In the genomic region with DNA sequence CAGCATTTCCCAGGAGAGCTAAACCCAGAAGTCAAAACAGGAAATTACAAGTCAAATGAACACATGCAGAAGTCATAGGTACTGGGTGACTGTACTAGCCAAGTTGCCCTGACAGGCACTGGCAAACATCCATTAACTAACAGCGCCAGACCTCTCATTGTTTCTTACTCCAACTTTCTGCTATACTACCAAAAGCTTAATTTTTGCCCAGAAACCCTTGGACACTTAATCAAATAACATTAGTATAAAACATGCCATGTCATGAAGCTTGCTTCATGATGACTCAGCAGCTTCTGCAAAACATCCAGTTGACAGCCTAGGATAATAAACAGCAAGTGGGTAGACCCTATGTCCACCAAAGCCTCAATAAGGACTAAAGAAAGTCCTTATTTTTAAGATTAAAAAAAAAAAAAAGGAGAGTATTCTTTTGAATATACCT, we compare ENCODE assay signal across 8 cellular contexts. TPM values are rescaled to one million over a fixed set of nuclear protein-coding genes. Genes with fewer than 3 reads are reported as not detected.
A peak's percentile ranks its signal among the peaks of the same experiment; 100 is the strongest.
DNase-seq lines count a peak whose midpoint lies in the region; ATAC-seq, FAIRE-seq and TF ChIP-seq lines count a peak whose summit lies in the region.

No MANE protein-coding gene starts in this region.

- CTCF ChIA-PET in HepG2 (lab: Yijun Ruan, JAX; ENCODE audit: low intra/inter-chr PET ratio, low total read pairs) = interaction anchor here (2.5 kb wide), 1 partner anchor 101 kb away, joined by 10 read pairs; no protein-coding TSS in a partner anchor

- peak; percentile 68 for DNase-seq in Caki2 (ENCODE audit: low read depth)
- DNase-seq in activated T-helper 2 cell treated with anti-CD3 and anti-CD28 coated beads, Interferon-gamma antibody, Interleukin-2, Interleukin-4, amounts not matched to agents 10 μg/mL and 5 μg/mL and 100 μg/mL, durations not matched to agents 14 hours and 24 hours and 36 hours (ENCODE audit: low spot score) = no peak
- peak; percentile 50 for DNase-seq in HepG2 (ENCODE audit: low spot score)
- no peak for DNase-seq in posterior cingulate gyrus
- no peak for DNase-seq in HuH-7.5 (ENCODE audit: low spot score)

- H3K27ac ChIP-seq in KOPT-K1 (ENCODE audit: low read depth, low read length, poor library complexity, severe bottlenecking) (peak overlapping the region; percentile 18), HepG2 (ENCODE audit: extremely low read length, insufficient read depth, low read length) (peak overlapping the region; percentile 64)

- TF ChIP-seq CTCF in HepG2 (CRISPR knock-in tag; IDR thresholded peaks at IDR 0.05) = no peak

- H3K27me3 Mint-ChIP-seq in activated T-helper 2 cell treated with anti-CD3 and anti-CD28 coated beads, Interferon-gamma antibody, Interleukin-2, Interleukin-4, amounts not matched to agents 10 μg/mL and 5 μg/mL and 100 μg/mL, durations not matched to agents 14 hours and 24 hours and 36 hours (ENCODE audit: low read depth) = no peaks in the 10 kb centered on the region

- H3K4me1 Mint-ChIP-seq in activated T-helper 2 cell treated with anti-CD3 and anti-CD28 coated beads, Interferon-gamma antibody, Interleukin-2, Interleukin-4, amounts not matched to agents 10 μg/mL and 5 μg/mL and 100 μg/mL, durations not matched to agents 14 hours and 24 hours and 36 hours (ENCODE audit: low read depth) = peaks cover 31% of the 10 kb centered on the region

- H3K9me3 ChIP-seq in KOPT-K1 (ENCODE audit: insufficient read depth, low read length, poor library complexity, severe bottlenecking) (no peaks in the 10 kb centered on the region), HepG2 (ENCODE audit: low read length) (no peaks in the 10 kb centered on the region)

- whole genome bisulfite sequencing in HepG2 (ENCODE audit: low lambda C conversion rate) = 88% methylated on average over 1 of the region's 1 CpG

- H3K9ac ChIP-seq in HepG2 (ENCODE audit: insufficient read depth, low read depth, low read length) = peak overlapping the region; percentile 35; the same call in 1 of the 2 replicates

- POLR2A ChIA-PET in HepG2 (lab: Yijun Ruan, JAX) = no interaction called here

- FAIRE-seq in HepG2 (lab: Jason Lieb, UNC) = no peak

- TF ChIP-seq RAD21 in HepG2 (CRISPR knock-in tag; IDR thresholded peaks at IDR 0.05) = no peak

- TF ChIP-seq EP300 in HepG2 (IDR thresholded peaks at IDR 0.05; ENCODE audit: low read depth in 2 of 2, low read length in 2 of 2) (no peak), HepG2 (CRISPR knock-in tag; IDR thresholded peaks at IDR 0.05; ENCODE audit: borderline replicate concordance) (no peak)

- ATAC-seq in HepG2 (no peak), HG02678 (IDR thresholded peaks at IDR 0.05; ENCODE audit: unreplicated experiment) (no peak), GM18517 (IDR thresholded peaks at IDR 0.05; ENCODE audit: unreplicated experiment) (no peak)

- H3K4me3 ChIP-seq in HepG2 (replicated peaks in 1 of 3; ENCODE audit: insufficient read depth in 1 of 3, low read depth in 2 of 3, low read length in 3 of 3) = peak overlapping the region in 2 of 3 experiments; percentile 14 to 86; a peak in 2 of 6 replicates

- BruUV-seq in HepG2 (replicated peaks; lab: Mats Ljungman, UMichigan) = no TSS peak

- TF ChIP-seq POLR2A in HepG2 (IDR thresholded peaks at IDR 0.05; ENCODE audit: insufficient read depth in 1 of 2, low read depth in 2 of 2, low read length in 2 of 2) = no peak

- peaks cover 41% of the 10 kb centered on the region for H4K20me1 ChIP-seq in HepG2 (ENCODE audit: insufficient read depth, low read length)

- peaks cover 74% of the 10 kb centered on the region for H3K79me2 ChIP-seq in HepG2 (ENCODE audit: insufficient read depth, low read length)

- H3K4me2 ChIP-seq in HepG2 (ENCODE audit: low read depth, low read length) = peak overlapping the region; percentile 34

- H3K4me1 ChIP-seq in HepG2 (ENCODE audit: insufficient read depth, low read length) = peaks cover 57% of the 10 kb centered on the region

- H3K36me3 Mint-ChIP-seq in activated T-helper 2 cell treated with anti-CD3 and anti-CD28 coated beads, Interferon-gamma antibody, Interleukin-2, Interleukin-4, amounts not matched to agents 10 μg/mL and 5 μg/mL and 100 μg/mL, durations not matched to agents 14 hours and 24 hours and 36 hours (ENCODE audit: low read depth) = peaks cover 32% of the 10 kb centered on the region

- peak overlapping the region; percentile 60 for H3K4me3 Mint-ChIP-seq in activated T-helper 2 cell treated with anti-CD3 and anti-CD28 coated beads, Interferon-gamma antibody, Interleukin-2, Interleukin-4, amounts not matched to agents 10 μg/mL and 5 μg/mL and 100 μg/mL, durations not matched to agents 14 hours and 24 hours and 36 hours (ENCODE audit: low read depth)

- in situ Hi-C loops in Caki2 (cut with HindIII; ENCODE audit: low pct_unique_long_range_greater_than_20kb, low sequenced_read_pairs) (no loop called here), HepG2 (cut with HindIII; ENCODE audit: extremely low pct_ligation_motif_present, low pct_unique_long_range_greater_than_20kb) (no loop called here)

- peak overlapping the region; percentile 75 for H3K27ac Mint-ChIP-seq in activated T-helper 2 cell treated with anti-CD3 and anti-CD28 coated beads, Interferon-gamma antibody, Interleukin-2, Interleukin-4, amounts not matched to agents 10 μg/mL and 5 μg/mL and 100 μg/mL, durations not matched to agents 14 hours and 24 hours and 36 hours

- intact Hi-C loops in activated T-helper 2 cell treated with anti-CD3 and anti-CD28 coated beads, Interferon-gamma antibody, Interleukin-2, Interleukin-4, amounts not matched to agents 10 μg/mL and 5 μg/mL and 100 μg/mL, durations not matched to agents 14 hours and 24 hours and 36 hours (cut with micrococcal nuclease) = loop anchor here (5.0 kb wide), 1 partner anchor 99 kb away; no protein-coding TSS in a partner anchor
- intact Hi-C loops in HepG2 (cut with micrococcal nuclease; ENCODE audit: unreplicated experiment) (loop anchor here (5.0 to 10.0 kb wide), 3 partner anchors 99 to 452 kb away; partner anchors contain the start of genes KDM1B and TPMT), posterior cingulate gyrus (cut with DNase I) (no loop called here)

- H3K9me3 Mint-ChIP-seq in activated T-helper 2 cell treated with anti-CD3 and anti-CD28 coated beads, Interferon-gamma antibody, Interleukin-2, Interleukin-4, amounts not matched to agents 10 μg/mL and 5 μg/mL and 100 μg/mL, durations not matched to agents 14 hours and 24 hours and 36 hours = no peaks in the 10 kb centered on the region

- no peak overlapping the region for H2AFZ ChIP-seq in HepG2 (ENCODE audit: low read length)

- peaks cover 15% of the 10 kb centered on the region for H3K36me3 ChIP-seq in KOPT-K1 (ENCODE audit: insufficient read depth, low read length)
- peaks cover 0 to 10% of the 10 kb centered on the region in 2 experiments; a peak in 2 of 5 replicates for H3K36me3 ChIP-seq in HepG2 (replicated peaks in 1 of 2; ENCODE audit: control insufficient read depth in 1 of 2, insufficient read depth in 2 of 2, low read length in 2 of 2)

- H3K27me3 ChIP-seq in HepG2 (ENCODE audit: control insufficient read depth in 1 of 2, insufficient read depth in 2 of 2, low read length in 2 of 2) = no peaks in the 10 kb centered on the region; a peak in 1 of 5 replicates

TF ChIP-seq in HepG2, 621 proteins besides CTCF, POLR2A, EP300 and RAD21 (continues in another document):
- TF ChIP-seq NR2F1 (CRISPR knock-in tag; IDR thresholded peaks at IDR 0.05) = no peak
- TF ChIP-seq MAFF (IDR thresholded peaks at IDR 0.05; ENCODE audit: low read depth, low read length) = peak; percentile 99
- peak; percentile 52; the same call in 1 of the 2 replicates for TF ChIP-seq CEBPB (IDR thresholded peaks at IDR 0.05; ENCODE audit: borderline replicate concordance, low read depth, low read length)
- TF ChIP-seq ATF7-NPFF (CRISPR knock-in tag; IDR thresholded peaks at IDR 0.05; ENCODE audit: low read depth) = no peak
- peak; percentile 99 for TF ChIP-seq MAFK (conservative IDR thresholded peaks at IDR 0.05 in 1 of 2, IDR thresholded peaks at IDR 0.05 in 1 of 2; ENCODE audit: low read length in 2 of 2)
- TF ChIP-seq NFE2 (CRISPR knock-in tag; IDR thresholded peaks at IDR 0.05) = peak; percentile 61; the same call in 1 of the 2 replicates
- TF ChIP-seq MYC (CRISPR knock-in tag; IDR thresholded peaks at IDR 0.05; ENCODE audit: borderline replicate concordance) = no peak
- peak; percentile 34; the same call in 1 of the 2 replicates for TF ChIP-seq FOXK1 (CRISPR knock-in tag; IDR thresholded peaks at IDR 0.05; ENCODE audit: borderline replicate concordance, low read depth)
- TF ChIP-seq SAP130 (CRISPR knock-in tag; IDR thresholded peaks at IDR 0.05; ENCODE audit: low read depth) = peak; percentile 68
- 0 out of 2 replicates have a peak, but pooled peaks have one; percentile 33 for TF ChIP-seq TGIF2 (CRISPR knock-in tag; IDR thresholded peaks at IDR 0.05)

RNA-seq across cellular contexts. Expression of gene NUP153, which starts 3.5 kb away (rescaled TPM):
- total RNA-seq in Caki2 (2014; rRNA removed; shearing (Covaris generic); ENCODE audit: low replicate concordance) = 30.4 and 30.5 TPM in 2 replicates
- total RNA-seq in activated T-helper 2 cell treated with anti-CD3 and anti-CD28 coated beads, Interferon-gamma antibody, Interleukin-2, Interleukin-4, amounts not matched to agents 10 μg/mL and 5 μg/mL and 100 μg/mL, durations not matched to agents 14 hours and 24 hours and 36 hours = 90.2 and 93.5 TPM in 2 replicates
- 55.2 and 93.0 TPM in 2 replicates for total RNA-seq in HepG2 (2016; rRNA removed; fragmentation: Illumina TruSeq; extraction: Trizol)
- total RNA-seq in HepG2 (2016; cell fraction: cytosol; rRNA removed; fragmentation: Illumina TruSeq; extraction: Trizol; ENCODE audit: low read depth) = 10.5 and 11.6 TPM in 2 replicates
- total RNA-seq in HepG2 (2016; cell fraction: insoluble cytoplasmic fraction; rRNA removed; fragmentation: Illumina TruSeq; extraction: Trizol) = 53.1 and 86.9 TPM in 2 replicates
- total RNA-seq in HepG2 (2016; cell fraction: membrane; rRNA removed; fragmentation: Illumina TruSeq; extraction: Trizol) = 26.2 and 29.5 TPM in 2 replicates
- 55.4 and 57.9 TPM in 2 replicates for total RNA-seq in HepG2 (2016; cell fraction: nucleus; rRNA removed; fragmentation: Illumina TruSeq; extraction: Trizol)
- 24.5 and 29.8 TPM in 2 replicates for polyA plus RNA-seq in HepG2 (2011; rRNA removed)
- polyA plus RNA-seq in HepG2 (2011; cell fraction: cytosol; rRNA removed) = 15.6 and 20.2 TPM in 2 replicates
- polyA plus RNA-seq in HepG2 (2011; cell fraction: nucleus; rRNA removed) = 19.1 and 21.8 TPM in 2 replicates
- polyA plus RNA-seq in HepG2 (2012) = 28.8 and 33.6 TPM in 2 replicates
- 1.2 and 1.7 TPM in 2 replicates for polyA plus RNA-seq in HepG2 (2016; cell fraction: cytosol; fragmentation: Illumina TruSeq; extraction: Trizol; ENCODE audit: low read depth)
- polyA plus RNA-seq in HepG2 (2016; cell fraction: insoluble cytoplasmic fraction; fragmentation: Illumina TruSeq; extraction: Trizol; ENCODE audit: low read depth) = 63.9 and 66.2 TPM in 2 replicates
- 5.1 and 6.2 TPM in 2 replicates for polyA plus RNA-seq in HepG2 (2016; cell fraction: membrane; fragmentation: Illumina TruSeq; extraction: Trizol; ENCODE audit: low read depth)
- polyA plus RNA-seq in HepG2 (2016; cell fraction: nucleus; fragmentation: Illumina TruSeq; extraction: Trizol; ENCODE audit: insufficient read depth, low read depth) = 50.4 and 54.2 TPM in 2 replicates
- 43.1 and 56.1 TPM in 2 replicates for polyA minus RNA-seq in HepG2 (2011; rRNA and poly(A)+ RNA removed; ENCODE audit: low replicate concordance)
- polyA minus RNA-seq in HepG2 (2011; cell fraction: cytosol; rRNA and poly(A)+ RNA removed) = 32.8 and 33.8 TPM in 2 replicates
- 47.4 and 49.2 TPM in 2 replicates for polyA minus RNA-seq in HepG2 (2011; cell fraction: nucleus; rRNA and poly(A)+ RNA removed)

Comparison
In these comparisons a context has a peak if more than half of its experiments do, and no peak if none do; other contexts are left out.
1. DNase-seq: peak in Caki2 (single experiment) and HepG2 (single experiment); none in activated T-helper 2 cell treated with anti-CD3 and anti-CD28 coated beads, Interferon-gamma antibody, Interleukin-2, Interleukin-4, amounts not matched to agents 10 μg/mL and 5 μg/mL and 100 μg/mL, durations not matched to agents 14 hours and 24 hours and 36 hours (single experiment), posterior cingulate gyrus (0 of 10) and HuH-7.5 (single experiment).